ENCODE assay signal across 21 cellular contexts in the genomic region with DNA sequence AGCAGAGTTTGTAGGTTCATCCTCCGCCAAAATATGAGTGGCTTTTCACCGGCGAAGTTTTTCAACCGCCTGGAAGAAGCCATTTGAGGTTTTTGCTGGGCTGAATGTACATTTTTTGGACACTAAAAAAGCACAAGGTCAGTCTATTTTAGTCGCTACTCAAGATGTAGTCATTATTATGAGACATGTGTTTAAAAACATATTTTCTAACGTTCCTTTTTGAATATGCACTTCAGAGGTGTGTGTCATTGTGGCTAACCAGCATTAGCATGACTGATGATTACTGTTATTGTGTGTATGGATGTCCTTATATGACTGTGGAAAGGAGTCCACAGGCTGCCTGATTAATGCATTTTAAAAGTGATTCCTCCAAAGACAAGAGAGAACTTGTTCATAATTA.
DNase-seq lines count a peak whose midpoint lies in the region; ATAC-seq and TF ChIP-seq lines count a peak whose summit lies in the region.
"Had no signal": no experiment of that assay in that cellular context is flagged by ENCODE, and none has a peak within 500 bp of the region (broad histone marks: within the 10 kb centered on the region; RNA-seq: fewer than 3 reads in every experiment).

No MANE protein-coding gene starts in this region.

- H3K27ac ChIP-seq in brain microvascular endothelial cell, result peak overlapping the region; percentile 97
- H3K27ac ChIP-seq: VCaP had no signal

- H3K27me3 ChIP-seq in brain microvascular endothelial cell (replicated peaks), result no peaks in the 10 kb centered on the region

- H3K4me1 Mint-ChIP-seq in Calu3 (ENCODE audit: low read depth, unreplicated experiment), result no peaks in the 10 kb centered on the region
- H3K4me1 Mint-ChIP-seq: T-cell had no signal

- no peaks in the 10 kb centered on the region for H3K27me3 Mint-ChIP-seq in Calu3 (ENCODE audit: unreplicated experiment)
- H3K27me3 Mint-ChIP-seq: T-cell had no signal

- no peak overlapping the region for H3K27ac Mint-ChIP-seq in Calu3 (ENCODE audit: unreplicated experiment)
- H3K27ac Mint-ChIP-seq: activated naive CD4-positive, alpha-beta T cell treated with anti-CD3 and anti-CD28 coated beads, Interleukin-2, amount 50 U/mL, for 72 hours; T-cell had no signal

- no TSS peak for BruUV-seq in Calu3 (replicated peaks; lab: Mats Ljungman, UMichigan)

- ATAC-seq in GM19455 (IDR thresholded peaks at IDR 0.05; ENCODE audit: unreplicated experiment) (no peak), Right ventricle myocardium superior (ENCODE audit: poor library complexity) (no peak)
- ATAC-seq: activated naive CD4-positive, alpha-beta T cell treated with anti-CD3 and anti-CD28 coated beads, Interleukin-2, amount 50 U/mL, for 72 hours; Panc1; sciatic nerve; T-cell had no signal

- TF ChIP-seq CTCF in AG09309 (IDR thresholded peaks at IDR 0.05; ENCODE audit: control insufficient read depth, insufficient read depth, low read depth, low read length, missing control alignments) (no peak), brain microvascular endothelial cell (IDR thresholded peaks at IDR 0.05; ENCODE audit: low read depth, low read length, missing control alignments) (no peak), Calu3 (IDR thresholded peaks at IDR 0.05; ENCODE audit: unreplicated experiment) (no peak)

- DNase-seq in AG09309 (ENCODE audit: low read depth) (peak; percentile 71), M059J (ENCODE audit: low read depth) (peak; percentile 75), brain microvascular endothelial cell (peak; percentile 76), hepatic stellate cell (ENCODE audit: low spot score) (peak; percentile 33), amygdala (lab: John Stamatoyannopoulos, UW) (no peak), Right ventricle myocardium superior (no peak), Calu3 (no peak)
- DNase-seq: activated CD4-positive, alpha-beta T cell treated with anti-CD3 and anti-CD28 coated beads, Interleukin-2, amount 50 U/mL, for 48 hours; activated T-cell treated with anti-CD3 and anti-CD28 coated beads, Interleukin-2, amount 50 U/mL, for 48 hours; Karpas-422; NCI-H1417 treated with DMSO at 0.1 percent for 48 hours; NCI-H2171 treated with DMSO at 0.1 percent for 48 hours; NCI-H774; stimulated activated CD4-positive, alpha-beta T cell treated with anti-CD3 and anti-CD28 coated beads, Interleukin-4, amount 100 ng/mL, for 1 hour; substantia nigra; T-cell had no signal

- in situ Hi-C loops in brain microvascular endothelial cell (cut with HindIII; ENCODE audit: low pct_ligation_motif_present, low sequenced_read_pairs), result no loop called here

- peaks cover 3% of the 10 kb centered on the region for H3K9me3 Mint-ChIP-seq in Calu3 (ENCODE audit: low read depth, unreplicated experiment)

- H3K4me3 ChIP-seq in AG09309 (ENCODE audit: control insufficient read depth, low read depth, low read length) (no peak overlapping the region; the same call in 1 of the 2 replicates), brain microvascular endothelial cell (ENCODE audit: low read depth, low read length) (no peak overlapping the region)

- H3K4me3 Mint-ChIP-seq in Calu3 (ENCODE audit: low read depth, unreplicated experiment), result no peak overlapping the region
- H3K4me3 Mint-ChIP-seq: T-cell had no signal

- no peaks in the 10 kb centered on the region for H3K36me3 ChIP-seq in brain microvascular endothelial cell (replicated peaks)

- no peaks in the 10 kb centered on the region for H3K36me3 Mint-ChIP-seq in Calu3 (ENCODE audit: insufficient read depth, unreplicated experiment)
- H3K36me3 Mint-ChIP-seq: activated naive CD4-positive, alpha-beta T cell treated with anti-CD3 and anti-CD28 coated beads, Interleukin-2, amount 50 U/mL, for 72 hours; T-cell had no signal

- CTCF ChIA-PET in Calu3 (lab: Charles Lee), result no interaction called here

- intact Hi-C loops in Right ventricle myocardium superior (cut with DNase I) (no loop called here), Calu3 (cut with micrococcal nuclease; ENCODE audit: unreplicated experiment) (no loop called here)

Comparison
In these comparisons a context has a peak if more than half of its experiments do, and no peak if none do; other contexts are left out.
1. DNase-seq: peak in AG09309 (single experiment), M059J (single experiment), brain microvascular endothelial cell (single experiment) and hepatic stellate cell (single experiment); none in amygdala (0 of 56), Right ventricle myocardium superior (single experiment) and Calu3 (single experiment).